ENCODE assay signal across 26 cellular contexts in genomic region chr6:130787726-130788500, GRCh38. TPM values are rescaled to one million over a fixed set of nuclear protein-coding genes. Genes with fewer than 3 reads are reported as not detected.
"Had no signal": no experiment of that assay in that cellular context is flagged by ENCODE, and none has a peak within 500 bp of the region (broad histone marks: within the 10 kb centered on the region; RNA-seq: fewer than 3 reads in every experiment).

No MANE protein-coding gene starts in this region.

- H3K4me2 ChIP-seq: hepatocyte, neural progenitor cell had no signal

- H3K9ac ChIP-seq: neural progenitor cell had no signal

- DNase-seq: activated CD4-positive, alpha-beta T cell treated with anti-CD3 and anti-CD28 coated beads, Interleukin-2, amount 10 ng/mL, durations not matched to agents 24 days and 14 days; activated CD8-positive, alpha-beta T cell treated with anti-CD3 and anti-CD28 coated beads for 36 hours; activated naive CD4-positive, alpha-beta T cell treated with anti-CD3 and anti-CD28 coated beads for 36 hours; activated T-cell treated with anti-CD3 and anti-CD28 coated beads, Interleukin-2, amount 50 U/mL, for 1 hour; aorta; brain microvascular endothelial cell; central memory CD4-positive, alpha-beta T cell; colonic mucosa; foreskin keratinocyte; mesenchymal stem cell; mucosa of descending colon; naive B cell; stimulated activated CD4-positive, alpha-beta T cell treated with anti-CD3 and anti-CD28 coated beads, Interleukin-2, amount 100 ng/mL, for 24 hours; stimulated activated naive CD8-positive, alpha-beta T cell treated with anti-CD3 and anti-CD28 coated beads, Interleukin-15, amount 100 ng/mL, for 72 hours; upper lobe of left lung had no signal

- H3K4me3 ChIP-seq: colonic mucosa, hepatocyte, mucosa of descending colon, neural progenitor cell, right atrium auricular region, upper lobe of left lung had no signal

- H3K27ac ChIP-seq: brain microvascular endothelial cell, colonic mucosa, foreskin keratinocyte, hepatocyte, neural progenitor cell, right atrium auricular region, upper lobe of left lung had no signal

- H3K79me2 ChIP-seq: hepatocyte had no signal

- H3K27me3 ChIP-seq: brain microvascular endothelial cell, colonic mucosa, hepatocyte, neural progenitor cell, right atrium auricular region, upper lobe of left lung had no signal

- ATAC-seq: activated CD8-positive, alpha-beta T cell treated with anti-CD3 and anti-CD28 coated beads for 36 hours; foreskin keratinocyte; mucosa of descending colon; stimulated activated naive CD8-positive, alpha-beta T cell treated with anti-CD3 and anti-CD28 coated beads, Interleukin-15, amount 100 ng/mL, for 72 hours; WTC11 had no signal

- H3K9me3 ChIP-seq: colonic mucosa, mucosa of descending colon, right atrium auricular region, upper lobe of left lung had no signal

- H2AFZ ChIP-seq: hepatocyte, neural progenitor cell had no signal

- H3K4me1 ChIP-seq: colonic mucosa, foreskin keratinocyte, neural progenitor cell, right atrium auricular region, upper lobe of left lung had no signal

- H3K36me3 ChIP-seq: brain microvascular endothelial cell, colonic mucosa, neural progenitor cell, right atrium auricular region, upper lobe of left lung had no signal

RNA-seq across cellular contexts. Expression of gene SMLR1, which starts 39.3 kb away (rescaled TPM):
- total RNA-seq: activated CD4-positive, alpha-beta T cell treated with anti-CD3 and anti-CD28 coated beads, Interleukin-2, amount 10 ng/mL, durations not matched to agents 24 days and 14 days; activated CD8-positive, alpha-beta T cell treated with anti-CD3 and anti-CD28 coated beads for 36 hours; activated naive CD4-positive, alpha-beta T cell treated with anti-CD3 and anti-CD28 coated beads for 36 hours; activated T-helper 2 cell treated with anti-CD3 and anti-CD28 coated beads, Interferon-gamma antibody, Interleukin-2, Interleukin-4, amounts not matched to agents 10 μg/mL and 5 μg/mL and 100 μg/mL, durations not matched to agents 14 hours and 24 hours and 36 hours; aorta; colonic mucosa; epithelial cell of proximal tubule; fibroblast of lung; foreskin keratinocyte; lower leg skin; mucosa of descending colon; osteoblast; right atrium auricular region; skeletal muscle tissue; temporal lobe; WTC11 had no signal
